Comparison of ENCODE assay signal across 8 cellular contexts in genomic region chr3:62559831-62560445, GRCh38.
DNase-seq lines count a peak whose midpoint lies in the region; ATAC-seq and TF ChIP-seq lines count a peak whose summit lies in the region.

No MANE protein-coding gene starts in this region.

- no peaks in the 10 kb centered on the region for H3K79me2 ChIP-seq in smooth muscle cell (ENCODE audit: low read depth)

- no peaks in the 10 kb centered on the region for H3K36me3 Mint-ChIP-seq in CD14-positive monocyte

- intact Hi-C loops in sigmoid colon (cut with DNase I) (no loop called here), CD14-positive monocyte (cut with micrococcal nuclease) (no loop called here)

- H3K4me3 Mint-ChIP-seq in CD14-positive monocyte, result no peak overlapping the region
- no peak overlapping the region for H3K4me3 Mint-ChIP-seq in stimulated activated naive CD8-positive, alpha-beta T cell treated with anti-CD3 and anti-CD28 coated beads, Interleukin-15, amount 100 ng/mL, for 72 hours

- peak; percentile 10 for DNase-seq in NCI-H2029 (lab: John Stamatoyannopoulos, UW)
- no peak for DNase-seq in NCI-H2029 treated with DMSO at 0.1 percent for 48 hours (lab: John Stamatoyannopoulos, UW)
- peak; percentile 57 for DNase-seq in RKO (ENCODE audit: low spot score)
- peak; percentile 71 for DNase-seq in fibroblast of peridontal ligament (ENCODE audit: extremely low read depth)
- no peak for DNase-seq in smooth muscle cell (lab: John Stamatoyannopoulos, UW; ENCODE audit: unreplicated experiment)
- no peak for DNase-seq in sigmoid colon
- no peak for DNase-seq in CD14-positive monocyte (ENCODE audit: low spot score)
- DNase-seq in stimulated activated naive CD8-positive, alpha-beta T cell treated with anti-CD3 and anti-CD28 coated beads, Interleukin-15, amount 100 ng/mL, for 72 hours, result no peak

- TF ChIP-seq CTCF in smooth muscle cell (IDR thresholded peaks at IDR 0.05; ENCODE audit: borderline replicate concordance, insufficient read depth, poor library complexity, severe bottlenecking) (peak; percentile 45), sigmoid colon (IDR thresholded peaks at IDR 0.05) (no peak), CD14-positive monocyte (IDR thresholded peaks at IDR 0.05) (no peak)

- H3F3A ChIP-seq in smooth muscle cell (ENCODE audit: low read depth), result no peaks in the 10 kb centered on the region

- H3K27me3 ChIP-seq in smooth muscle cell (ENCODE audit: low read depth), result no peaks in the 10 kb centered on the region
- peaks cover 0 to 7% (median 0%) of the 10 kb centered on the region in 3 donors for H3K27me3 ChIP-seq in sigmoid colon

- H4K20me1 ChIP-seq in smooth muscle cell (ENCODE audit: low read depth), result no peaks in the 10 kb centered on the region

- H3K27ac ChIP-seq in smooth muscle cell (ENCODE audit: low read depth) (no peak overlapping the region), sigmoid colon (no peak overlapping the region)

- no peak for ATAC-seq in stimulated activated naive CD8-positive, alpha-beta T cell treated with anti-CD3 and anti-CD28 coated beads, Interleukin-15, amount 100 ng/mL, for 72 hours

- H3K27me3 Mint-ChIP-seq in CD14-positive monocyte (ENCODE audit: low read depth in 3 of 3), result peaks cover 1 to 4% (median 4%) of the 10 kb centered on the region in 3 donors
- peaks cover 8% of the 10 kb centered on the region for H3K27me3 Mint-ChIP-seq in stimulated activated naive CD8-positive, alpha-beta T cell treated with anti-CD3 and anti-CD28 coated beads, Interleukin-15, amount 100 ng/mL, for 72 hours

- H3K9ac ChIP-seq in smooth muscle cell (ENCODE audit: low read depth), result no peak overlapping the region

- H3K4me1 Mint-ChIP-seq in CD14-positive monocyte, result no peaks in the 10 kb centered on the region
- H3K4me1 Mint-ChIP-seq in stimulated activated naive CD8-positive, alpha-beta T cell treated with anti-CD3 and anti-CD28 coated beads, Interleukin-15, amount 100 ng/mL, for 72 hours, result no peaks in the 10 kb centered on the region

- no peaks in the 10 kb centered on the region for H3K4me1 ChIP-seq in smooth muscle cell (ENCODE audit: low read depth)
- H3K4me1 ChIP-seq in sigmoid colon, result no peaks in the 10 kb centered on the region

- H2AFZ ChIP-seq in smooth muscle cell (ENCODE audit: low read depth), result no peak overlapping the region

- no peaks in the 10 kb centered on the region for H3K9me3 Mint-ChIP-seq in CD14-positive monocyte
- H3K9me3 Mint-ChIP-seq in stimulated activated naive CD8-positive, alpha-beta T cell treated with anti-CD3 and anti-CD28 coated beads, Interleukin-15, amount 100 ng/mL, for 72 hours, result no peaks in the 10 kb centered on the region

- H3K27ac Mint-ChIP-seq in CD14-positive monocyte, result no peak overlapping the region
- no peak overlapping the region for H3K27ac Mint-ChIP-seq in stimulated activated naive CD8-positive, alpha-beta T cell treated with anti-CD3 and anti-CD28 coated beads, Interleukin-15, amount 100 ng/mL, for 72 hours

- WGBS in smooth muscle cell (ENCODE audit: low lambda C conversion rate), result 51% methylated on average over 2 of the region's 2 CpGs
- 26 to 38% methylated on average over 2 of the region's 2 CpGs for WGBS in sigmoid colon, 2 donors

- TF ChIP-seq POLR2A in sigmoid colon (IDR thresholded peaks at IDR 0.05), result no peak

- H3K4me3 ChIP-seq in smooth muscle cell (no peak overlapping the region), sigmoid colon (no peak overlapping the region)

- no peak overlapping the region for H3K4me2 ChIP-seq in smooth muscle cell

- H3K36me3 ChIP-seq in smooth muscle cell (ENCODE audit: low read depth), result no peaks in the 10 kb centered on the region
- no peaks in the 10 kb centered on the region for H3K36me3 ChIP-seq in sigmoid colon

- TF ChIP-seq EP300 in sigmoid colon (IDR thresholded peaks at IDR 0.05), result no peak

- H3K9me3 ChIP-seq in smooth muscle cell (replicated peaks; ENCODE audit: low read depth) (no peaks in the 10 kb centered on the region), sigmoid colon (no peaks in the 10 kb centered on the region)

Comparison
In these comparisons a context has a peak if more than half of its experiments do, and no peak if none do; other contexts are left out.
1. DNase-seq: peak in NCI-H2029 (single experiment), RKO (single experiment) and fibroblast of peridontal ligament (single experiment); none in NCI-H2029 treated with DMSO at 0.1 percent for 48 hours (single experiment), smooth muscle cell (single experiment), sigmoid colon (single experiment), CD14-positive monocyte (single experiment) and stimulated activated naive CD8-positive, alpha-beta T cell treated with anti-CD3 and anti-CD28 coated beads, Interleukin-15, amount 100 ng/mL, for 72 hours (0 of 2).